25 cellular contexts compared by ENCODE assay signal in the genomic region with DNA sequence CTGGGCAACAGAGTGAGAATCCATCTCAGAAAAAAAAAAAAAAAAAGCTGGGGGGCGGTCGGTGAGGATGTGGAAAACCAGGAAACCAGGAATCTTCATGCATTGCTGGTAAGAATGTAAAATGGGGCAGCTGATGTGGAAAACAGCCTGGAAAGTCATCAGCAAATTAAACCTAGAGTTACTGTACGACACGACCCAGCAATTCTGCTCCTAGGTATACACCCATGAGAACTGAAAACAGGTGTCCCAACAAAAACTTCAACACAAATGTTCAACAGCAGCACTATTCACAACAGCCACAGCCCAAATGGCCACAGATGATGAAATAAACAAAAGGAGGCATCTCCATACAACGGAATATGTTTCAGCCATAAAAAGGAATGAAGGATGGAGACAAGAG.
DNase-seq lines count a peak whose midpoint lies in the region; ATAC-seq, FAIRE-seq and TF ChIP-seq lines count a peak whose summit lies in the region.
"Had no signal": no experiment of that assay in that cellular context is flagged by ENCODE, and none has a peak within 500 bp of the region (broad histone marks: within the 10 kb centered on the region; RNA-seq: fewer than 3 reads in every experiment).

No MANE protein-coding gene starts in this region.

- H3K27me3 Mint-ChIP-seq in CD4-positive, alpha-beta T cell: no peaks in the 10 kb centered on the region
- no peaks in the 10 kb centered on the region for H3K27me3 Mint-ChIP-seq in astrocyte (ENCODE audit: low read depth, unreplicated experiment)
- H3K27me3 Mint-ChIP-seq in CD8-positive, alpha-beta T cell (ENCODE audit: low read depth): no peaks in the 10 kb centered on the region

- POLR2A ChIA-PET in CD4-positive, alpha-beta T cell (lab: Charles Lee): no interaction called here
- POLR2A ChIA-PET in HEK293 (lab: Yijun Ruan, JAX): interaction anchor here (0.6 kb wide), 1 partner anchor 567 kb away, joined by 4 read pairs; no protein-coding TSS in a partner anchor
- POLR2A ChIA-PET in CD8-positive, alpha-beta T cell (lab: Charles Lee): no interaction called here

- no peaks in the 10 kb centered on the region for H3K27me3 ChIP-seq in CD4-positive, alpha-beta T cell (ENCODE audit: control insufficient read depth, insufficient read depth, low read length)
- H3K27me3 ChIP-seq in astrocyte (ENCODE audit: insufficient read depth, low read length): no peaks in the 10 kb centered on the region
- H3K27me3 ChIP-seq in CD8-positive, alpha-beta T cell (ENCODE audit: insufficient read depth, low read length): no peaks in the 10 kb centered on the region
- H3K27me3 ChIP-seq: SJSA1 had no signal

- H3K4me1 ChIP-seq in HEK293 (ENCODE audit: control insufficient read depth, insufficient read depth, low read length) (no peaks in the 10 kb centered on the region), astrocyte (ENCODE audit: insufficient read depth, low read length) (peaks cover 13% of the 10 kb centered on the region)
- H3K4me1 ChIP-seq in CD8-positive, alpha-beta T cell (ENCODE audit: insufficient read depth, low read length): peaks cover 19% of the 10 kb centered on the region
- H3K4me1 ChIP-seq: A549 had no signal

- peaks cover 5% of the 10 kb centered on the region for H3K9me3 ChIP-seq in CD4-positive, alpha-beta T cell (ENCODE audit: control insufficient read depth, low read length)
- no peaks in the 10 kb centered on the region for H3K9me3 ChIP-seq in HEK293 (ENCODE audit: control insufficient read depth, insufficient read depth, low read depth, low read length)
- peaks cover 6% of the 10 kb centered on the region for H3K9me3 ChIP-seq in astrocyte (ENCODE audit: insufficient read depth, low read depth, low read length)
- H3K9me3 ChIP-seq in CD8-positive, alpha-beta T cell (ENCODE audit: low read length): peaks cover 4% of the 10 kb centered on the region

- peaks cover 3 to 80% of the 10 kb centered on the region in 2 experiments; a peak in 1 of 3 replicates for H3K36me3 ChIP-seq in HEK293 (ENCODE audit: control insufficient read depth in 2 of 2, insufficient read depth in 1 of 2, low read length in 2 of 2)
- H3K36me3 ChIP-seq in astrocyte (ENCODE audit: insufficient read depth, low read length): peaks cover 41% of the 10 kb centered on the region
- peaks cover 14% of the 10 kb centered on the region for H3K36me3 ChIP-seq in CD8-positive, alpha-beta T cell (ENCODE audit: insufficient read depth, low read length)

- no peak overlapping the region for H3K27ac ChIP-seq in CD4-positive, alpha-beta T cell (ENCODE audit: low read depth, low read length)
- H3K27ac ChIP-seq in HEK293 (ENCODE audit: extremely low read depth, low read depth, low read length) (no peak overlapping the region), astrocyte (ENCODE audit: low read depth, low read length) (no peak overlapping the region), substantia nigra (ENCODE audit: low read depth, low read length, poor library complexity, severe bottlenecking) (peak overlapping the region; percentile 65)
- no peak overlapping the region for H3K27ac ChIP-seq in CD8-positive, alpha-beta T cell (ENCODE audit: low read depth, low read length)
- H3K27ac ChIP-seq: A549, KMS-11, SJSA1 had no signal

- H3K9me3 Mint-ChIP-seq in CD4-positive, alpha-beta T cell: peaks cover 6% of the 10 kb centered on the region
- H3K9me3 Mint-ChIP-seq in astrocyte (ENCODE audit: unreplicated experiment): peaks cover 2% of the 10 kb centered on the region
- H3K9me3 Mint-ChIP-seq in stimulated activated effector memory CD8-positive, alpha-beta T cell treated with anti-CD3 and anti-CD28 coated beads, Interleukin-12 subunit alpha, Interleukin-12 subunit beta, amount 100 ng/mL, for 72 hours: peaks cover 12% of the 10 kb centered on the region
- H3K9me3 Mint-ChIP-seq in CD8-positive, alpha-beta T cell: peaks cover 13% of the 10 kb centered on the region

- no peak overlapping the region for H3K9ac ChIP-seq in astrocyte (ENCODE audit: low read length)
- H3K9ac ChIP-seq: KMS-11 had no signal

- H2AFZ ChIP-seq in astrocyte (ENCODE audit: low read depth, low read length): no peak overlapping the region

- intact Hi-C loops in CD4-positive, alpha-beta T cell (cut with DNase I, micrococcal nuclease): no loop called here
- intact Hi-C loops in CD8-positive, alpha-beta T cell (cut with DNase I, micrococcal nuclease): no loop called here

- peak overlapping the region; percentile 90 for H3K27ac Mint-ChIP-seq in CD4-positive, alpha-beta T cell
- H3K27ac Mint-ChIP-seq in astrocyte (ENCODE audit: unreplicated experiment): no peak overlapping the region
- H3K27ac Mint-ChIP-seq in stimulated activated effector memory CD8-positive, alpha-beta T cell treated with anti-CD3 and anti-CD28 coated beads, Interleukin-12 subunit alpha, Interleukin-12 subunit beta, amount 100 ng/mL, for 72 hours: no peak overlapping the region
- no peak overlapping the region for H3K27ac Mint-ChIP-seq in CD8-positive, alpha-beta T cell

- peaks cover 51% of the 10 kb centered on the region for H3K79me2 ChIP-seq in astrocyte (ENCODE audit: insufficient read depth, low read length)

- H3K4me2 ChIP-seq in astrocyte (ENCODE audit: low read length): no peak overlapping the region
- H3K4me2 ChIP-seq: A549, KMS-11 had no signal

- no peak for TF ChIP-seq CTCF in CD4-positive, alpha-beta T cell (IDR thresholded peaks at IDR 0.05)
- TF ChIP-seq CTCF in HEK293 (tag by site-specific recombination; IDR thresholded peaks at IDR 0.05): no peak
- no peak for TF ChIP-seq CTCF in astrocyte (IDR thresholded peaks at IDR 0.05; ENCODE audit: insufficient read depth, low read depth, low read length)
- no peak for TF ChIP-seq CTCF in CD8-positive, alpha-beta T cell (IDR thresholded peaks at IDR 0.05)

- FAIRE-seq in astrocyte (lab: Jason Lieb, UNC): no peak
- FAIRE-seq: A549, G401.6, H1 had no signal

- H3K4me3 ChIP-seq in HEK293 (ENCODE audit: low read depth, low read length) (no peak overlapping the region), astrocyte (ENCODE audit: insufficient read depth, low read depth, low read length) (no peak overlapping the region)
- no peak overlapping the region for H3K4me3 ChIP-seq in CD8-positive, alpha-beta T cell (ENCODE audit: low read depth, low read length)
- H3K4me3 ChIP-seq: A549, SJSA1 had no signal

- H3K4me3 Mint-ChIP-seq in CD4-positive, alpha-beta T cell: no peak overlapping the region
- H3K4me3 Mint-ChIP-seq in astrocyte (ENCODE audit: unreplicated experiment): peak overlapping the region; percentile 56
- no peak overlapping the region for H3K4me3 Mint-ChIP-seq in stimulated activated effector memory CD8-positive, alpha-beta T cell treated with anti-CD3 and anti-CD28 coated beads, Interleukin-12 subunit alpha, Interleukin-12 subunit beta, amount 100 ng/mL, for 72 hours
- H3K4me3 Mint-ChIP-seq in CD8-positive, alpha-beta T cell: no peak overlapping the region

- peaks cover 33% of the 10 kb centered on the region for H3K4me1 Mint-ChIP-seq in CD4-positive, alpha-beta T cell (ENCODE audit: low read depth)
- no peaks in the 10 kb centered on the region for H3K4me1 Mint-ChIP-seq in astrocyte (ENCODE audit: low read depth, unreplicated experiment)
- peaks cover 35% of the 10 kb centered on the region for H3K4me1 Mint-ChIP-seq in stimulated activated effector memory CD8-positive, alpha-beta T cell treated with anti-CD3 and anti-CD28 coated beads, Interleukin-12 subunit alpha, Interleukin-12 subunit beta, amount 100 ng/mL, for 72 hours
- H3K4me1 Mint-ChIP-seq in CD8-positive, alpha-beta T cell (ENCODE audit: low read depth): peaks cover 32% of the 10 kb centered on the region

- DNase-seq in CD4-positive, alpha-beta T cell: no peak
- no peak for DNase-seq in astrocyte (ENCODE audit: low read depth)
- DNase-seq in substantia nigra (lab: John Stamatoyannopoulos, UW): no peak
- DNase-seq in stimulated activated effector memory CD8-positive, alpha-beta T cell treated with anti-CD3 and anti-CD28 coated beads, Interleukin-12 subunit alpha, Interleukin-12 subunit beta, amount 100 ng/mL, for 72 hours (ENCODE audit: low spot score in 2 of 2): no peak
- no peak for DNase-seq in activated CD4-positive, CD25-positive, alpha-beta regulatory T cell treated with anti-CD3 and anti-CD28 coated beads, Interleukin-2, amount 50 U/mL, for 72 hours
- no peak for DNase-seq in CD8-positive, alpha-beta T cell
- DNase-seq: AML-193, C1 segment of cervical spinal cord, DMS53, HCEC 1CT, IMR-90, MM.1S, NCI-H1048, NCI-H1417, NCI-H1694, NCI-H2029 treated with DMSO at 0.1 percent for 48 hours, NCI-H446 treated with DMSO at 0.1 percent for 48 hours, NCI-H82, RPMI8226 had no signal

- H3K36me3 Mint-ChIP-seq in CD4-positive, alpha-beta T cell (ENCODE audit: low read depth): peaks cover 69% of the 10 kb centered on the region
- peaks cover 57% of the 10 kb centered on the region for H3K36me3 Mint-ChIP-seq in astrocyte (ENCODE audit: low read depth, unreplicated experiment)
- H3K36me3 Mint-ChIP-seq in stimulated activated effector memory CD8-positive, alpha-beta T cell treated with anti-CD3 and anti-CD28 coated beads, Interleukin-12 subunit alpha, Interleukin-12 subunit beta, amount 100 ng/mL, for 72 hours: peaks cover 61% of the 10 kb centered on the region
- peaks cover 56% of the 10 kb centered on the region for H3K36me3 Mint-ChIP-seq in CD8-positive, alpha-beta T cell

- CTCF ChIA-PET in CD4-positive, alpha-beta T cell (lab: Charles Lee): no interaction called here
- CTCF ChIA-PET in HEK293 (lab: Yijun Ruan, JAX): interaction anchor here (0.7 to 2.1 kb wide), 2 partner anchors 13 to 163 kb away, joined by 3 to 5 read pairs; no protein-coding TSS in a partner anchor
- CTCF ChIA-PET in CD8-positive, alpha-beta T cell (lab: Charles Lee): interaction anchor here (1.2 kb wide), 1 partner anchor 15 kb away, joined by 3 read pairs; no protein-coding TSS in a partner anchor

- no peak for ATAC-seq in CD4-positive, alpha-beta T cell (ENCODE audit: poor library complexity)
- ATAC-seq in stimulated activated effector memory CD8-positive, alpha-beta T cell treated with anti-CD3 and anti-CD28 coated beads, Interleukin-12 subunit alpha, Interleukin-12 subunit beta, amount 100 ng/mL, for 72 hours: no peak
- ATAC-seq in CD8-positive, alpha-beta T cell: no peak
- ATAC-seq: A549 had no signal

- peaks cover 78% of the 10 kb centered on the region for H4K20me1 ChIP-seq in astrocyte (ENCODE audit: insufficient read depth, low read length)

TF ChIP-seq in HEK293, 187 proteins besides CTCF, POLR2A, EP300 and RAD21 (continues in another document):
- TF ChIP-seq WT1 (tag by site-specific recombination; IDR thresholded peaks at IDR 0.05) (no peak), ZNF140 (tag by site-specific recombination; IDR thresholded peaks at IDR 0.05) (peak; percentile 99), OVOL3 (tag by site-specific recombination; IDR thresholded peaks at IDR 0.05) (no peak), ZNF248 (tag by site-specific recombination; IDR thresholded peaks at IDR 0.05) (no peak), ZNF664 (tag by site-specific recombination; IDR thresholded peaks at IDR 0.05) (peak; percentile 17; the same call in 1 of the 2 replicates)
